In the genomic region with DNA sequence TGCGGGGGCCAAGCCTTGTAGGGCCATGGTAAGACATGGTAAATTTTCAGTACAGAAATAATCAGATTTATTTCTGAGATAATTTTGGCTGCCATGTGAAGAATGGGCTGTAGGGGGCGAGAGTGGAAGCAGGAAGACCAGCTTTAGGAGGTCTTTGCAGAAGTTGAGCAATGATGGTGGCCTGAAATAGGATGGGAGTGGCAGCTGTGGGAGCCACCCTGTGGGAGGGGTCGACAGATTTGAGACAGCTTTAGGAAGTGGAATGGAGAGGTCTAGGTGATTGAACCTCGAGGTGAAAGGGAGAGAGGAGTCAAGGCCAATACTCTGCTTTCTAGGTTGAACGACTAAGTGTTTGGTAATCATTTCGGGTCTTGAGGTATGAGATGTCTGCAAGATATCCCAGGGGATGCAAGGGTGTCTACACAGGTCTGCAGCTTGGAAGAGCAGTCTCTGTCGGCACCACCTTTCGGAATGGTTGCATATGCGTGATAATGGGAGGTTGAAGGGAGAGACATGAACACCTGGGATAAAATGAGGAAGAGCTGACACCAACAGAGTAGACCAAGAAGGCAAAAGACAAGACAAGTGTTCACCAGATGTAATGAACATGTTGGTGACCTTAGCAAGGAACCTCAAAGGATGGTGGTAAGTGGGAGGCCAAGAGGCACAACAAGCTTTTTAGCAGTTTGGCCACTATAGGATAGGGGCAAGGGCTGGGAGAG, we compare ENCODE assay signal across 8 cellular contexts. TPM values are rescaled to one million over a fixed set of nuclear protein-coding genes. Genes with fewer than 3 reads are reported as not detected.
DNase-seq lines count a peak whose midpoint lies in the region; ATAC-seq and TF ChIP-seq lines count a peak whose summit lies in the region.

No MANE protein-coding gene starts in this region.

- intact Hi-C loops in mucosa of descending colon (cut with DNase I, micrococcal nuclease): no loop called here

- H3K4me3 ChIP-seq in cardiac fibroblast (replicated peaks in 1 of 2; ENCODE audit: low read depth in 2 of 2, low read length in 2 of 2): no peak overlapping the region
- no peak overlapping the region for H3K4me3 ChIP-seq in mucosa of descending colon

- H3K4me1 ChIP-seq in mucosa of descending colon (ENCODE audit: low read depth): peaks cover 9% of the 10 kb centered on the region

- no peak for ATAC-seq in mucosa of descending colon

- TF ChIP-seq CTCF in cardiac fibroblast (IDR thresholded peaks at IDR 0.05; ENCODE audit: low read depth, low read length) (peak; percentile 86), mucosa of descending colon (IDR thresholded peaks at IDR 0.05) (peak; percentile 71)

- H3K36me3 ChIP-seq in mucosa of descending colon (ENCODE audit: low read depth): no peaks in the 10 kb centered on the region

- no peaks in the 10 kb centered on the region for H3K9me3 ChIP-seq in mucosa of descending colon

- DNase-seq in NCI-H524 (lab: John Stamatoyannopoulos, UW): peak; percentile 21 to 59
- no peak for DNase-seq in NCI-H524 treated with DMSO at 0.1 percent for 48 hours (lab: John Stamatoyannopoulos, UW)
- DNase-seq in LHCN-M2 (ENCODE audit: low read depth): peak; percentile 70
- peak; percentile 48 for DNase-seq in SW480 (ENCODE audit: low spot score)
- peak; percentile 71 to 74 for DNase-seq in cardiac fibroblast (ENCODE audit: low read depth in 2 of 2)
- peak in 1 of 3 donors; percentile 68 for DNase-seq in mucosa of descending colon
- no peak for DNase-seq in DMS79 (lab: John Stamatoyannopoulos, UW)
- no peak for DNase-seq in HPDE6-E6E7 (ENCODE audit: extremely low spot score)

RNA-seq across cellular contexts. Expression of gene ATXN7L3, which starts 4.2 kb away (rescaled TPM):
- total RNA-seq in LHCN-M2 (2014; rRNA removed) (42.1 and 47.0 TPM in 2 replicates), mucosa of descending colon (10 to 100 TPM; 86.8 to 96.4 (median 89.0) TPM)
- polyA plus RNA-seq in LHCN-M2 (2012): 30.8 TPM

RNA-seq across cellular contexts. Expression of gene UBTF, which starts 15.6 kb away (rescaled TPM):
- total RNA-seq in LHCN-M2 (2014; rRNA removed): 66.5 and 76.0 TPM in 2 replicates
- 50.3 TPM for polyA plus RNA-seq in LHCN-M2 (2012)
- 10 to 100 TPM; 68.6 to 88.4 (median 73.4) TPM for total RNA-seq in mucosa of descending colon

RNA-seq across cellular contexts. Expression of gene TMUB2, which starts 17.1 kb away (rescaled TPM):
- total RNA-seq in LHCN-M2 (2014; rRNA removed): 28.3 and 31.1 TPM in 2 replicates
- polyA plus RNA-seq in LHCN-M2 (2012): 28.4 TPM
- total RNA-seq in mucosa of descending colon: 10 to 100 TPM; 47.2 to 58.6 (median 49.1) TPM

RNA-seq across cellular contexts. Expression of gene ASB16, which starts 33.4 kb away (rescaled TPM):
- total RNA-seq in LHCN-M2 (2014; rRNA removed): not detected in 2 replicates
- 0.64 TPM for polyA plus RNA-seq in LHCN-M2 (2012)
- 1 to 10 TPM in 1 of 3 donors, under 1 TPM in 1, not detected in 1; 0.29 to 1.7 TPM for total RNA-seq in mucosa of descending colon

Comparison
In these comparisons a context has a peak if more than half of its experiments do, and no peak if none do; other contexts are left out.
1. DNase-seq: peak in NCI-H524 (2 of 2), LHCN-M2 (single experiment), SW480 (single experiment) and cardiac fibroblast (2 of 2); none in NCI-H524 treated with DMSO at 0.1 percent for 48 hours (single experiment), DMS79 (single experiment) and HPDE6-E6E7 (single experiment).